ENCODE assay signal across 16 cellular contexts in the genomic region with DNA sequence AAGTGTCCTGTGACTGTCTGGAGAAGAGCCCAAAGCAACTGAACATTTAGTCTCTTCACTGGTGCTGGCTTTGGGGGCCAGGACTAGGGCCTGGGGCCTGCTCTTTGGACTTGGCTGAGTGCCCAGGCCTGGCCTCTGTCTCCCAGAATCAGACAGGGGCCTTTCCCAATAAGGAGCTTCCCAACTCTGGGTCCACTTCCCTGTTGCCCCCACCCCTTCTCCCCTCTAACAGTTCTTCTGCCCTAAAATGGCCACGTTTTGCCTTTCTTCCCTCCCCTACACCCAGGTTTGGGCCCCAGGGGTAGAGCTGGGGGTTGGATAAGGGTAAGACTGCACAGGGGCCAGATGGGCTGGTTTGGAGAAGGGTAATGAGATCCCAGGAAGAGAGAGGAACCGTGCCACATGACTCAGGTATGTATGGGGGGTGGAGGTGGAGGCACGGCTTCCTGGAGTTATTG. TPM values are rescaled to one million over a fixed set of nuclear protein-coding genes. Genes with fewer than 3 reads are reported as not detected.
DNase-seq lines count a peak whose midpoint lies in the region; ATAC-seq and TF ChIP-seq lines count a peak whose summit lies in the region.
"Had no signal": no experiment of that assay in that cellular context is flagged by ENCODE, and none has a peak within 500 bp of the region (broad histone marks: within the 10 kb centered on the region; RNA-seq: fewer than 3 reads in every experiment).

No MANE protein-coding gene starts in this region.

- H3K9me3 ChIP-seq in IMR-90 (ENCODE audit: control insufficient read depth, insufficient read depth, low read length) (no peaks in the 10 kb centered on the region), mammary epithelial cell (replicated peaks; ENCODE audit: insufficient read depth, low read length) (no peaks in the 10 kb centered on the region), liver (ENCODE audit: control insufficient read depth in 4 of 4, low read length in 3 of 4) (no peaks in the 10 kb centered on the region), subcutaneous abdominal adipose tissue (ENCODE audit: control insufficient read depth in 5 of 5, low read length in 5 of 5) (no peaks in the 10 kb centered on the region)
- H3K9me3 ChIP-seq: Peyer's patch had no signal

- H3K18ac ChIP-seq in IMR-90 (ENCODE audit: low read depth, low read length), result peak overlapping the region; percentile 52

- peaks cover 0 to 14% of the 10 kb centered on the region in 2 experiments; a peak in 1 of 4 replicates for H3K79me1 ChIP-seq in IMR-90 (ENCODE audit: low read depth in 1 of 2, low read length in 2 of 2)

- H2AFZ ChIP-seq in IMR-90 (replicated peaks; ENCODE audit: low read length, poor library complexity), result peak overlapping the region; percentile 3
- peak overlapping the region; percentile 42 for H2AFZ ChIP-seq in mammary epithelial cell (ENCODE audit: low read depth, low read length)

- TF ChIP-seq CTCF in IMR-90 (conservative IDR thresholded peaks at IDR 0.05; ENCODE audit: low read depth, low read length), result no peak
- no peak for TF ChIP-seq CTCF in mammary epithelial cell (conservative IDR thresholded peaks at IDR 0.05 in 1 of 2, IDR thresholded peaks at IDR 0.05 in 1 of 2; ENCODE audit: extremely low read depth in 1 of 2, insufficient read depth in 1 of 2, low read depth in 1 of 2, low read length in 2 of 2)
- no peak for TF ChIP-seq CTCF in liver (IDR thresholded peaks at IDR 0.05; ENCODE audit: low read depth, low read length, missing input control)
- no peak for TF ChIP-seq CTCF in CD14-positive monocyte (IDR thresholded peaks at IDR 0.05)

- H4K20me1 ChIP-seq in IMR-90 (ENCODE audit: insufficient read depth, low read length) (no peaks in the 10 kb centered on the region), mammary epithelial cell (ENCODE audit: insufficient read depth, low read length) (no peaks in the 10 kb centered on the region)

- H2AK5ac ChIP-seq in IMR-90 (ENCODE audit: low read depth, low read length), result peak overlapping the region; percentile 96

- no peaks in the 10 kb centered on the region for H3K36me3 Mint-ChIP-seq in CD14-positive monocyte
- no peaks in the 10 kb centered on the region for H3K36me3 Mint-ChIP-seq in activated T-cell treated with anti-CD3 and anti-CD28 coated beads, Interleukin-2, amount 50 U/mL, for 4 hours (ENCODE audit: insufficient read depth)
- H3K36me3 Mint-ChIP-seq: activated naive CD8-positive, alpha-beta T cell had no signal

- intact Hi-C loops in IMR-90 (cut with micrococcal nuclease), result no loop called here
- intact Hi-C loops in mammary epithelial cell (cut with micrococcal nuclease), result no loop called here
- intact Hi-C loops in CD14-positive monocyte (cut with micrococcal nuclease), result no loop called here

- H3K79me2 ChIP-seq in mammary epithelial cell (ENCODE audit: insufficient read depth, low read length), result no peaks in the 10 kb centered on the region

- in situ Hi-C loops in IMR-90 (cut with MboI; ENCODE audit: low sequenced_read_pairs), result no loop called here
- in situ Hi-C loops in mammary epithelial cell (cut with MboI; ENCODE audit: low sequenced_read_pairs in 2 of 2), result no loop called here

- H3K4me3 Mint-ChIP-seq in CD14-positive monocyte, result no peak overlapping the region
- no peak overlapping the region for H3K4me3 Mint-ChIP-seq in activated T-cell treated with anti-CD3 and anti-CD28 coated beads, Interleukin-2, amount 50 U/mL, for 4 hours
- H3K4me3 Mint-ChIP-seq: activated CD4-positive, alpha-beta memory T cell treated with anti-CD3 and anti-CD28 coated beads, Interleukin-2, amount 10 ng/mL, durations not matched to agents 7 days and 5 days; activated naive CD8-positive, alpha-beta T cell; dendritic cell treated with granulocyte-macrophage colony-stimulating factor and Interleukin-4, amounts not matched to agents 40 ng/mL and 50 ng/mL, for 4 days had no signal

- peak overlapping the region in 3 of 7 donors; percentile 8 to 65 (median 45) for H3K27ac Mint-ChIP-seq in CD14-positive monocyte
- H3K27ac Mint-ChIP-seq: activated naive CD8-positive, alpha-beta T cell; dendritic cell treated with granulocyte-macrophage colony-stimulating factor and Interleukin-4, amounts not matched to agents 40 ng/mL and 50 ng/mL, for 4 days had no signal

- H3K56ac ChIP-seq in IMR-90 (ENCODE audit: extremely low read depth, insufficient read depth, low read length), result 0 out of 2 replicates have a peak overlapping the region, but pooled peaks have one; percentile 12

- dilution Hi-C loops in IMR-90 (cut with HindIII; ENCODE audit: low sequenced_read_pairs, unreplicated experiment) (no loop called here), mammary epithelial cell (cut with HindIII; ENCODE audit: low sequenced_read_pairs) (no loop called here)

- WGBS in IMR-90 (ENCODE audit: extremely low coverage in 2 of 2, insufficient read length in 1 of 2), 2 experiments, result no CpG with 5 or more reads among the region's 3 CpGs
- 62% methylated on average over 3 of the region's 3 CpGs for WGBS in mammary epithelial cell (ENCODE audit: low coverage, missing lambda C conversion rate)
- WGBS in liver, result 85% methylated on average over 3 of the region's 3 CpGs

- DNase-seq in IMR-90 (no peak), mammary epithelial cell (no peak), T-helper 1 cell (no peak), CD14-positive monocyte (ENCODE audit: low spot score) (no peak), NCI-H2107 (lab: John Stamatoyannopoulos, UW) (no peak)
- DNase-seq in activated T-cell treated with anti-CD3 and anti-CD28 coated beads, Interleukin-2, amount 50 U/mL, for 4 hours, result no peak
- DNase-seq: activated CD4-positive, alpha-beta memory T cell treated with anti-CD3 and anti-CD28 coated beads, Interleukin-2, amount 10 ng/mL, durations not matched to agents 7 days and 5 days; Peyer's patch; stimulated activated CD4-positive, alpha-beta T cell treated with anti-CD3 and anti-CD28 coated beads, Interleukin-4, amount 100 ng/mL, for 24 hours; stimulated activated naive CD8-positive, alpha-beta T cell treated with anti-CD3 and anti-CD28 coated beads, Interleukin-15, Interleukin-2, amounts not matched to agents 100 U/mL and 50 U/mL, for 24 hours had no signal

- H3K4me2 ChIP-seq in IMR-90 (ENCODE audit: low read depth, low read length), result 0 out of 2 replicates have a peak overlapping the region, but pooled peaks have one; percentile 2
- H3K4me2 ChIP-seq in mammary epithelial cell (ENCODE audit: insufficient read depth, low read depth, low read length), result peak overlapping the region; percentile 5

- BruUV-seq in IMR-90 (replicated peaks; lab: Mats Ljungman, UMichigan) (no TSS peak), mammary epithelial cell (replicated peaks; lab: Mats Ljungman, UMichigan) (no TSS peak)

- POLR2A ChIA-PET in IMR-90 (lab: Charles Lee; ENCODE audit: unreplicated experiment), result no interaction called here

- TF ChIP-seq RAD21 in IMR-90 (IDR thresholded peaks at IDR 0.05; ENCODE audit: low read length) (no peak), liver (IDR thresholded peaks at IDR 0.05) (no peak)

- H3K4me3 ChIP-seq in IMR-90 (ENCODE audit: insufficient read depth, low read depth, low read length) (no peak overlapping the region), mammary epithelial cell (replicated peaks in 1 of 3; ENCODE audit: insufficient read depth in 1 of 3, low read depth in 2 of 3, low read length in 3 of 3) (no peak overlapping the region), liver (ENCODE audit: low read depth in 1 of 3, low read length in 3 of 3) (no peak overlapping the region), subcutaneous abdominal adipose tissue (ENCODE audit: low read depth in 1 of 5, low read length in 5 of 5) (no peak overlapping the region)
- H3K4me3 ChIP-seq: Peyer's patch had no signal

- H4K5ac ChIP-seq in IMR-90 (ENCODE audit: low read depth, low read length), result peak overlapping the region; percentile 77; the same call in 1 of the 2 replicates

- H3K9me3 Mint-ChIP-seq in CD14-positive monocyte, result peaks cover 0 to 4% (median 0%) of the 10 kb centered on the region in 7 donors
- no peaks in the 10 kb centered on the region for H3K9me3 Mint-ChIP-seq in activated T-cell treated with anti-CD3 and anti-CD28 coated beads, Interleukin-2, amount 50 U/mL, for 4 hours
- H3K9me3 Mint-ChIP-seq: activated CD4-positive, alpha-beta memory T cell treated with anti-CD3 and anti-CD28 coated beads, Interleukin-2, amount 10 ng/mL, durations not matched to agents 7 days and 5 days; dendritic cell treated with granulocyte-macrophage colony-stimulating factor and Interleukin-4, amounts not matched to agents 40 ng/mL and 50 ng/mL, for 4 days had no signal

- peak overlapping the region; percentile 78 for H4K91ac ChIP-seq in IMR-90 (ENCODE audit: insufficient read depth, low read depth, low read length)

- peak overlapping the region; percentile 88 for H2AK9ac ChIP-seq in IMR-90 (replicated peaks; ENCODE audit: low read depth, low read length, poor library complexity)

- H3K9ac ChIP-seq in IMR-90 (ENCODE audit: low read depth, low read length) (no peak overlapping the region; the same call in 1 of the 2 replicates), mammary epithelial cell (ENCODE audit: insufficient read depth, low read length) (no peak overlapping the region), liver (ENCODE audit: low read depth in 1 of 2, low read length in 2 of 2) (no peak overlapping the region), subcutaneous abdominal adipose tissue (ENCODE audit: low read length in 5 of 5) (no peak overlapping the region)

- peak overlapping the region; percentile 48; the same call in 1 of the 2 replicates for H3K23ac ChIP-seq in IMR-90 (ENCODE audit: low read depth, low read length)

- peak overlapping the region; percentile 42 for H3K27ac ChIP-seq in IMR-90 (ENCODE audit: insufficient read depth, low read length)
- peak overlapping the region; percentile 64 for H3K27ac ChIP-seq in mammary epithelial cell (ENCODE audit: insufficient read depth, low read depth, low read length)
- H3K27ac ChIP-seq in liver (ENCODE audit: low read depth in 1 of 2, low read length in 2 of 2), result peak overlapping the region in 1 of 2 donors; percentile 24
- peak overlapping the region; percentile 69 for H3K27ac ChIP-seq in subcutaneous abdominal adipose tissue (ENCODE audit: low read depth, low read length)

- H3K4ac ChIP-seq in IMR-90 (ENCODE audit: low read depth, low read length), result peak overlapping the region; percentile 85

- peak overlapping the region; percentile 73 for H2BK5ac ChIP-seq in IMR-90 (ENCODE audit: low read depth, low read length, poor library complexity, severe bottlenecking)

- peak overlapping the region; percentile 61 for H3K14ac ChIP-seq in IMR-90 (replicated peaks; ENCODE audit: low read depth, low read length)

- no peak for ATAC-seq in IMR-90 (ENCODE audit: low read depth)
- ATAC-seq in activated T-cell treated with anti-CD3 and anti-CD28 coated beads, Interleukin-2, amount 50 U/mL, for 4 hours, result no peak
- ATAC-seq: left colon had no signal

- no peaks in the 10 kb centered on the region for H3K27me3 ChIP-seq in IMR-90 (ENCODE audit: control insufficient read depth, insufficient read depth, low read length)
- no peaks in the 10 kb centered on the region for H3K27me3 ChIP-seq in mammary epithelial cell (ENCODE audit: insufficient read depth, low read length)
- no peaks in the 10 kb centered on the region for H3K27me3 ChIP-seq in liver (ENCODE audit: control insufficient read depth in 4 of 4, insufficient read depth in 4 of 4, low read length in 3 of 4)
- peaks cover 0 to 12% (median 0%) of the 10 kb centered on the region in 5 donors for H3K27me3 ChIP-seq in subcutaneous abdominal adipose tissue (ENCODE audit: control insufficient read depth in 5 of 5, insufficient read depth in 4 of 5, low read length in 5 of 5)
- H3K27me3 ChIP-seq: Peyer's patch had no signal

- H3K4me1 ChIP-seq in IMR-90 (ENCODE audit: control insufficient read depth, insufficient read depth, low read length), result peaks cover 22% of the 10 kb centered on the region
- peaks cover 45% of the 10 kb centered on the region for H3K4me1 ChIP-seq in mammary epithelial cell (ENCODE audit: insufficient read depth, low read length)
- H3K4me1 ChIP-seq in liver (ENCODE audit: control insufficient read depth in 4 of 4, insufficient read depth in 4 of 4, low read length in 3 of 4), result peaks cover 5 to 18% (median 10%) of the 10 kb centered on the region in 4 donors
- peaks cover 29 to 79% (median 44%) of the 10 kb centered on the region in 5 donors for H3K4me1 ChIP-seq in subcutaneous abdominal adipose tissue (ENCODE audit: control insufficient read depth in 5 of 5, insufficient read depth in 5 of 5, low read length in 5 of 5)

- peak overlapping the region; percentile 52 to 55; a peak in 3 of 4 replicates for H4K8ac ChIP-seq in IMR-90 (ENCODE audit: low read depth in 2 of 2, low read length in 2 of 2)

- H3K27me3 Mint-ChIP-seq in CD14-positive monocyte (ENCODE audit: low read depth in 3 of 3), result peaks cover 12 to 18% (median 16%) of the 10 kb centered on the region in 3 donors
- peaks cover 3% of the 10 kb centered on the region for H3K27me3 Mint-ChIP-seq in activated T-cell treated with anti-CD3 and anti-CD28 coated beads, Interleukin-2, amount 50 U/mL, for 4 hours (ENCODE audit: low read depth)
- H3K27me3 Mint-ChIP-seq: activated naive CD8-positive, alpha-beta T cell had no signal

- TF ChIP-seq POLR2A in IMR-90 (IDR thresholded peaks at IDR 0.05; ENCODE audit: low read depth, low read length), result no peak

- peak overlapping the region; percentile 74; the same call in 2 of the 3 replicates for H2BK15ac ChIP-seq in IMR-90 (ENCODE audit: low read depth, low read length)

- H3K36me3 ChIP-seq in IMR-90 (ENCODE audit: control insufficient read depth, insufficient read depth, low read length) (no peaks in the 10 kb centered on the region), mammary epithelial cell (ENCODE audit: insufficient read depth, low read length) (no peaks in the 10 kb centered on the region), liver (ENCODE audit: control insufficient read depth in 4 of 4, insufficient read depth in 3 of 4, low read depth in 1 of 4, low read length in 3 of 4) (no peaks in the 10 kb centered on the region), subcutaneous abdominal adipose tissue (ENCODE audit: control insufficient read depth in 5 of 5, insufficient read depth in 5 of 5, low read length in 5 of 5) (no peaks in the 10 kb centered on the region)
- H3K36me3 ChIP-seq: Peyer's patch had no signal

- H2BK20ac ChIP-seq in IMR-90 (ENCODE audit: low read depth, low read length), result peak overlapping the region; percentile 62; the same call in 1 of the 2 replicates

- H3K4me1 Mint-ChIP-seq in CD14-positive monocyte, result peaks cover 55% of the 10 kb centered on the region
- peaks cover 28% of the 10 kb centered on the region for H3K4me1 Mint-ChIP-seq in activated T-cell treated with anti-CD3 and anti-CD28 coated beads, Interleukin-2, amount 50 U/mL, for 4 hours (ENCODE audit: low read depth)

- CTCF ChIA-PET in IMR-90 (lab: Yijun Ruan, JAX), result interaction anchor here (0.9 to 2.1 kb wide), 3 partner anchors 10 to 50 kb away, joined by 3 to 20 read pairs (median 3); no protein-coding TSS in a partner anchor
- CTCF ChIA-PET in mammary epithelial cell (lab: Charles Lee; ENCODE audit: low non-redundant PET), result no interaction called here

- H2BK120ac ChIP-seq in IMR-90 (ENCODE audit: low read depth, low read length), result peak overlapping the region; percentile 93

- peaks cover 25% of the 10 kb centered on the region for H3K9me1 ChIP-seq in IMR-90 (ENCODE audit: insufficient read depth, low read length)

RNA-seq across cellular contexts. Expression of a gene that starts 10.0 kb away (rescaled TPM):
- total RNA-seq in IMR-90 (2012; rRNA removed) (144 and 159 TPM in 2 replicates), mammary epithelial cell (100 to 1,000 TPM in 1 of 2 donors, 10 to 100 TPM in 1; 74.2 to 128 TPM), liver (10 to 100 TPM; 52.2 to 60.7 TPM)
- polyA plus RNA-seq in IMR-90 (2012; rRNA removed) (254 and 259 TPM in 2 replicates), mammary epithelial cell (119 TPM), liver (10 to 100 TPM; 26.6 to 27.1 TPM), CD14-positive monocyte (10 to 100 TPM; 85.5 to 99.4 TPM)
- 136 and 185 TPM in 2 replicates for polyA plus RNA-seq in IMR-90 (2012; cell fraction: cytosol; rRNA removed)
- polyA plus RNA-seq in IMR-90 (2012; cell fraction: nucleus; rRNA removed; ENCODE audit: low replicate concordance), result 196 and 225 TPM in 2 replicates
- 238 TPM for polyA minus RNA-seq in mammary epithelial cell
- 10 to 100 TPM in 2 of 3 donors, 1 to 10 TPM in 1; 9.3 to 16.4 (median 12.4) TPM for total RNA-seq in activated T-cell treated with anti-CD3 and anti-CD28 coated beads, Interleukin-2, amount 50 U/mL, for 4 hours

RNA-seq across cellular contexts. Expression of a gene that starts 44.4 kb away (rescaled TPM):
- total RNA-seq in IMR-90 (2012; rRNA removed) (not detected in 2 replicates), mammary epithelial cell (not detected), liver (under 1 TPM; 0.33 to 0.89 TPM)
- polyA plus RNA-seq in IMR-90 (2012; rRNA removed) (not detected in 2 replicates), mammary epithelial cell (not detected), liver (under 1 TPM in 1 of 2 donors, not detected in 1; 0.57 TPM), CD14-positive monocyte (1 to 10 TPM; 3.1 to 5.8 TPM)
- not detected in 2 replicates for polyA plus RNA-seq in IMR-90 (2012; cell fraction: cytosol; rRNA removed)
- polyA plus RNA-seq in IMR-90 (2012; cell fraction: nucleus; rRNA removed; ENCODE audit: low replicate concordance), result not detected in 2 replicates
- polyA minus RNA-seq in mammary epithelial cell, result not detected
- 10 to 100 TPM in 1 of 3 donors, 1 to 10 TPM in 2; 2.5 to 11.6 (median 7.9) TPM for total RNA-seq in activated T-cell treated with anti-CD3 and anti-CD28 coated beads, Interleukin-2, amount 50 U/mL, for 4 hours
- total RNA-seq: osteocyte had no signal

RNA-seq across cellular contexts. Expression of a gene that starts 44.5 kb away (rescaled TPM):
- 0.28 and 0.36 TPM in 2 replicates for total RNA-seq in IMR-90 (2012; rRNA removed)
- polyA plus RNA-seq in IMR-90 (2012; rRNA removed), result 2.5 and 2.9 TPM in 2 replicates
- 3.1 and 5.4 TPM in 2 replicates for polyA plus RNA-seq in IMR-90 (2012; cell fraction: cytosol; rRNA removed)
- polyA plus RNA-seq in IMR-90 (2012; cell fraction: nucleus; rRNA removed; ENCODE audit: low replicate concordance), result 3.7 and 8.0 TPM in 2 replicates
- total RNA-seq in mammary epithelial cell, result 100 to 1,000 TPM in 1 of 2 donors, 10 to 100 TPM in 1; 16.0 to 102 TPM
- polyA plus RNA-seq in mammary epithelial cell, result 11.7 TPM
- 124 TPM for polyA minus RNA-seq in mammary epithelial cell
- 1 to 10 TPM; 2.8 to 4.0 TPM for total RNA-seq in liver
- polyA plus RNA-seq in liver, result 1 to 10 TPM; 2.5 to 2.8 TPM
- polyA plus RNA-seq in CD14-positive monocyte, result 10 to 100 TPM; 53.9 to 78.3 TPM
- 1 to 10 TPM in 1 of 3 donors, under 1 TPM in 2; 0.48 to 1.1 (median 0.55) TPM for total RNA-seq in activated T-cell treated with anti-CD3 and anti-CD28 coated beads, Interleukin-2, amount 50 U/mL, for 4 hours
